ENCODE assay signal across 9 cellular contexts in genomic region chr22:22397292-22397870, GRCh38.
DNase-seq lines count a peak whose midpoint lies in the region; ATAC-seq and TF ChIP-seq lines count a peak whose summit lies in the region.
"Had no signal": no experiment of that assay in that cellular context is flagged by ENCODE, and none has a peak within 500 bp of the region (broad histone marks: within the 10 kb centered on the region; RNA-seq: fewer than 3 reads in every experiment).

No MANE protein-coding gene starts in this region.

- H3K4me1 Mint-ChIP-seq in osteocyte (ENCODE audit: unreplicated experiment) = no peaks in the 10 kb centered on the region
- H3K4me1 Mint-ChIP-seq: naive thymus-derived CD4-positive, alpha-beta T cell had no signal

- in situ Hi-C loops in GM13976 (cut with MboI; ENCODE audit: low sequenced_read_pairs, unreplicated experiment) = loop anchor here (5.0 kb wide), 1 partner anchor 50 kb away; no protein-coding TSS in a partner anchor

- ATAC-seq in HG03469 (IDR thresholded peaks at IDR 0.05; ENCODE audit: unreplicated experiment) = no peak
- ATAC-seq: naive thymus-derived CD4-positive, alpha-beta T cell had no signal

- H3K36me3 Mint-ChIP-seq in osteocyte (ENCODE audit: unreplicated experiment) = no peaks in the 10 kb centered on the region
- H3K36me3 Mint-ChIP-seq: naive thymus-derived CD4-positive, alpha-beta T cell had no signal

- H3K27ac Mint-ChIP-seq in osteocyte (ENCODE audit: unreplicated experiment) = no peak overlapping the region
- H3K27ac Mint-ChIP-seq: naive thymus-derived CD4-positive, alpha-beta T cell had no signal

- H3K4me3 Mint-ChIP-seq in osteocyte (ENCODE audit: unreplicated experiment) = no peak overlapping the region
- H3K4me3 Mint-ChIP-seq: naive thymus-derived CD4-positive, alpha-beta T cell had no signal

- DNase-seq in DMS153 treated with DMSO at 0.1 percent for 48 hours (lab: John Stamatoyannopoulos, UW; ENCODE audit: unreplicated experiment) (peak; percentile 42), NCI-H146 (lab: John Stamatoyannopoulos, UW) (peak; percentile 65), fibroblast of gingiva (ENCODE audit: low read depth) (peak; percentile 50), osteocyte (ENCODE audit: extremely low spot score, unreplicated experiment) (peak; percentile 64), KG1 (lab: John Stamatoyannopoulos, UW) (no peak), GM13976 (ENCODE audit: low spot score) (no peak)
- DNase-seq in stimulated activated naive CD4-positive, alpha-beta T cell treated with Interleukin-2 at 50 U/mL for 16 hours (lab: John Stamatoyannopoulos, UW) = no peak
- DNase-seq: naive thymus-derived CD4-positive, alpha-beta T cell had no signal

- H3K27me3 Mint-ChIP-seq in osteocyte (ENCODE audit: unreplicated experiment) = peaks cover 19% of the 10 kb centered on the region

- no peak for TF ChIP-seq CTCF in osteocyte (IDR thresholded peaks at IDR 0.05)
- TF ChIP-seq CTCF in GM13976 (IDR thresholded peaks at IDR 0.05; ENCODE audit: borderline replicate concordance, control extremely low read depth, extremely low read depth, insufficient read depth, missing control alignments) = no peak

- H3K9me3 Mint-ChIP-seq in osteocyte (ENCODE audit: unreplicated experiment) = peaks cover 10% of the 10 kb centered on the region

Comparison
In these comparisons a context has a peak if more than half of its experiments do, and no peak if none do; other contexts are left out.
1. DNase-seq: peak in DMS153 treated with DMSO at 0.1 percent for 48 hours (single experiment), NCI-H146 (single experiment), fibroblast of gingiva (single experiment) and osteocyte (single experiment); none in KG1 (single experiment), GM13976 (single experiment) and stimulated activated naive CD4-positive, alpha-beta T cell treated with Interleukin-2 at 50 U/mL for 16 hours (single experiment).